In genomic region chr3:156668073-156668763, GRCh38 we compare ENCODE assay signal across 11 cellular contexts. TPM values are rescaled to one million over a fixed set of nuclear protein-coding genes. Genes with fewer than 3 reads are reported as not detected.
A peak's percentile ranks its signal among the peaks of the same experiment; 100 is the strongest.
DNase-seq lines count a peak whose midpoint lies in the region; ATAC-seq and TF ChIP-seq lines count a peak whose summit lies in the region.
"Had no signal": no experiment of that assay in that cellular context is flagged by ENCODE, and none has a peak within 500 bp of the region (broad histone marks: within the 10 kb centered on the region; RNA-seq: fewer than 3 reads in every experiment).

No MANE protein-coding gene starts in this region.

- no CpG with 5 or more reads among the region's 4 CpGs for WGBS in IMR-90 (ENCODE audit: extremely low coverage in 2 of 2, insufficient read length in 1 of 2), 2 experiments
- WGBS in mesenchymal stem cell = 95% methylated on average over 1 of the region's 4 CpGs

- no peaks in the 10 kb centered on the region for H3K27me3 Mint-ChIP-seq in stimulated activated naive B cell treated with anti-CD40 and anti-IgM and Interleukin-4, amounts not matched to agents 10 μg/mL and 1 μg/mL and 100 μg/mL, for 72 hours
- H3K27me3 Mint-ChIP-seq: activated B cell treated with CpG ODN at 0.5 μM for 24 hours, naive B cell had no signal

- peaks cover 14 to 37% of the 10 kb centered on the region in 2 donors for H3K4me1 Mint-ChIP-seq in stimulated activated naive B cell treated with anti-CD40 and anti-IgM and Interleukin-4, amounts not matched to agents 10 μg/mL and 1 μg/mL and 100 μg/mL, for 72 hours

- H3K27ac Mint-ChIP-seq in stimulated activated naive B cell treated with anti-CD40 and anti-IgM and Interleukin-4, amounts not matched to agents 10 μg/mL and 1 μg/mL and 100 μg/mL, for 72 hours = no peak overlapping the region
- H3K27ac Mint-ChIP-seq: activated B cell treated with CpG ODN at 0.5 μM for 24 hours, naive B cell had no signal

- H3K27me3 ChIP-seq in IMR-90 (ENCODE audit: control insufficient read depth, insufficient read depth, low read length) (no peaks in the 10 kb centered on the region), mesenchymal stem cell (ENCODE audit: control insufficient read depth in 1 of 2, insufficient read depth in 1 of 2, low read length in 2 of 2) (no peaks in the 10 kb centered on the region), uterus (no peaks in the 10 kb centered on the region)

- H3K4me2 ChIP-seq in IMR-90 (ENCODE audit: low read depth, low read length) = no peak overlapping the region
- H3K4me2 ChIP-seq in mesenchymal stem cell (ENCODE audit: low read length, poor library complexity, severe bottlenecking) = no peak overlapping the region

- H2BK15ac ChIP-seq in IMR-90 (ENCODE audit: low read depth, low read length) = no peak overlapping the region
- H2BK15ac ChIP-seq in mesenchymal stem cell (ENCODE audit: low read depth, poor library complexity, severe bottlenecking) = no peak overlapping the region

- H3K27ac ChIP-seq in IMR-90 (ENCODE audit: insufficient read depth, low read length) (no peak overlapping the region), mesenchymal stem cell (ENCODE audit: low read length, poor library complexity, severe bottlenecking) (no peak overlapping the region), uterus (no peak overlapping the region)

- intact Hi-C loops in IMR-90 (cut with micrococcal nuclease) = no loop called here
- intact Hi-C loops in uterus (cut with DNase I; ENCODE audit: low total_unique reads) = no loop called here

- H3K4me3 ChIP-seq in IMR-90 (ENCODE audit: insufficient read depth, low read depth, low read length) = no peak overlapping the region
- H3K4me3 ChIP-seq in mesenchymal stem cell (ENCODE audit: insufficient read depth in 1 of 2, low read depth in 1 of 2, low read length in 2 of 2) = peak overlapping the region in 1 of 2 experiments; percentile 2
- no peak overlapping the region for H3K4me3 ChIP-seq in uterus

- no peak for ATAC-seq in IMR-90 (ENCODE audit: low read depth)
- ATAC-seq in stimulated activated naive B cell treated with anti-CD40 and anti-IgM and Interleukin-4, amounts not matched to agents 10 μg/mL and 1 μg/mL and 100 μg/mL, for 72 hours (replicated peaks) = no peak

- H3K14ac ChIP-seq in IMR-90 (replicated peaks; ENCODE audit: low read depth, low read length) (no peak overlapping the region), mesenchymal stem cell (ENCODE audit: low read length in 2 of 2) (no peak overlapping the region)

- no peak overlapping the region for H2BK120ac ChIP-seq in IMR-90 (ENCODE audit: low read depth, low read length)
- H2BK120ac ChIP-seq in mesenchymal stem cell (ENCODE audit: low read depth, low read length) = no peak overlapping the region

- H2AK5ac ChIP-seq in IMR-90 (ENCODE audit: low read depth, low read length) (no peak overlapping the region), mesenchymal stem cell (ENCODE audit: low read length, severe bottlenecking) (no peak overlapping the region)

- dilution Hi-C loops in IMR-90 (cut with HindIII; ENCODE audit: low sequenced_read_pairs, unreplicated experiment) = no loop called here

- peaks cover 9% of the 10 kb centered on the region; the same call in 1 of the 2 replicates for H3K9me1 ChIP-seq in IMR-90 (ENCODE audit: insufficient read depth, low read length)

- H3K23ac ChIP-seq in IMR-90 (ENCODE audit: low read depth, low read length) (no peak overlapping the region), mesenchymal stem cell (ENCODE audit: low read length in 2 of 2) (no peak overlapping the region)

- H3K4ac ChIP-seq in IMR-90 (ENCODE audit: low read depth, low read length) = no peak overlapping the region
- H3K4ac ChIP-seq in mesenchymal stem cell (ENCODE audit: low read depth in 1 of 2, low read length in 2 of 2) = no peak overlapping the region

- H2BK20ac ChIP-seq in IMR-90 (ENCODE audit: low read depth, low read length) = no peak overlapping the region

- TF ChIP-seq CTCF in IMR-90 (conservative IDR thresholded peaks at IDR 0.05; ENCODE audit: low read depth, low read length) (no peak), uterus (IDR thresholded peaks at IDR 0.05) (no peak)

- in situ Hi-C loops in IMR-90 (cut with MboI; ENCODE audit: low sequenced_read_pairs) = loop anchor here (10.0 to 25.0 kb wide), 2 partner anchors 103 to 506 kb away; no protein-coding TSS in a partner anchor

- H2BK5ac ChIP-seq in IMR-90 (ENCODE audit: low read depth, low read length, poor library complexity, severe bottlenecking) = no peak overlapping the region
- H2BK5ac ChIP-seq in mesenchymal stem cell (ENCODE audit: low read depth, low read length, poor library complexity, severe bottlenecking) = no peak overlapping the region

- no peak overlapping the region for H2BK12ac ChIP-seq in mesenchymal stem cell (ENCODE audit: low read length in 2 of 2)

- H2AK9ac ChIP-seq in IMR-90 (replicated peaks; ENCODE audit: low read depth, low read length, poor library complexity) = no peak overlapping the region

- H3K36me3 ChIP-seq in IMR-90 (ENCODE audit: control insufficient read depth, insufficient read depth, low read length) (no peaks in the 10 kb centered on the region), mesenchymal stem cell (ENCODE audit: control insufficient read depth in 1 of 2, insufficient read depth in 2 of 2, low read depth in 1 of 2, low read length in 2 of 2) (no peaks in the 10 kb centered on the region), uterus (no peaks in the 10 kb centered on the region)

- H3K9me3 Mint-ChIP-seq in stimulated activated naive B cell treated with anti-CD40 and anti-IgM and Interleukin-4, amounts not matched to agents 10 μg/mL and 1 μg/mL and 100 μg/mL, for 72 hours = no peaks in the 10 kb centered on the region
- H3K9me3 Mint-ChIP-seq: activated B cell treated with CpG ODN at 0.5 μM for 24 hours, naive B cell had no signal

- H3K9ac ChIP-seq in IMR-90 (ENCODE audit: low read depth, low read length) = no peak overlapping the region
- H3K9ac ChIP-seq in mesenchymal stem cell (ENCODE audit: low read length) = peak overlapping the region; percentile 42

- H3K79me1 ChIP-seq in IMR-90 (ENCODE audit: low read depth in 1 of 2, low read length in 2 of 2) (no peaks in the 10 kb centered on the region), mesenchymal stem cell (replicated peaks; ENCODE audit: low read length, poor library complexity, severe bottlenecking) (no peaks in the 10 kb centered on the region)

- H4K8ac ChIP-seq in IMR-90 (ENCODE audit: low read depth in 2 of 2, low read length in 2 of 2) (no peak overlapping the region), mesenchymal stem cell (ENCODE audit: low read length) (no peak overlapping the region)

- no TSS peak for BruUV-seq in IMR-90 (replicated peaks; lab: Mats Ljungman, UMichigan)

- H3K9me3 ChIP-seq in IMR-90 (ENCODE audit: control insufficient read depth, insufficient read depth, low read length) (no peaks in the 10 kb centered on the region), mesenchymal stem cell (ENCODE audit: control insufficient read depth, low read length) (no peaks in the 10 kb centered on the region), uterus (no peaks in the 10 kb centered on the region)

- H4K91ac ChIP-seq in IMR-90 (ENCODE audit: insufficient read depth, low read depth, low read length) = no peak overlapping the region
- H4K91ac ChIP-seq in mesenchymal stem cell (ENCODE audit: low read length) = no peak overlapping the region

- POLR2A ChIA-PET in IMR-90 (lab: Charles Lee; ENCODE audit: unreplicated experiment) = no interaction called here

- H3K18ac ChIP-seq in IMR-90 (ENCODE audit: low read depth, low read length) (no peak overlapping the region), mesenchymal stem cell (ENCODE audit: low read depth in 1 of 2, low read length in 2 of 2) (no peak overlapping the region)

- H3K4me1 ChIP-seq in IMR-90 (ENCODE audit: control insufficient read depth, insufficient read depth, low read length) (peaks cover 6% of the 10 kb centered on the region), mesenchymal stem cell (ENCODE audit: control insufficient read depth, insufficient read depth, low read depth, low read length) (no peaks in the 10 kb centered on the region), uterus (no peaks in the 10 kb centered on the region)

- TF ChIP-seq POLR2A in IMR-90 (IDR thresholded peaks at IDR 0.05; ENCODE audit: low read depth, low read length) (no peak), uterus (IDR thresholded peaks at IDR 0.05) (no peak)

- H2AFZ ChIP-seq in IMR-90 (replicated peaks; ENCODE audit: low read length, poor library complexity) (no peak overlapping the region), mesenchymal stem cell (ENCODE audit: low read depth, low read length) (no peak overlapping the region)

- CTCF ChIA-PET in IMR-90 (lab: Yijun Ruan, JAX) = no interaction called here

- DNase-seq in NCI-H510A treated with DMSO at 0.1 percent for 48 hours (lab: John Stamatoyannopoulos, UW) (peak; percentile 35), NCI-H510A (lab: John Stamatoyannopoulos, UW) (no peak), IMR-90 (peak; percentile 60), amniotic epithelial cell (ENCODE audit: low read depth) (peak; percentile 64), mesenchymal stem cell (peak; percentile 75), SK-N-DZ (ENCODE audit: low spot score) (no peak), uterus (no peak)
- no peak for DNase-seq in stimulated activated naive B cell treated with anti-CD40 and anti-IgM and Interleukin-4, amounts not matched to agents 10 μg/mL and 1 μg/mL and 100 μg/mL, for 72 hours
- DNase-seq: activated B cell treated with CpG ODN at 0.5 μM for 24 hours; naive B cell; NK-92 treated with Interleukin-12 subunit alpha and Interleukin-12 subunit beta, amount 100 ng/mL, for 24 hours had no signal

- TF ChIP-seq RAD21 in IMR-90 (IDR thresholded peaks at IDR 0.05; ENCODE audit: low read length) = no peak

- H3K36me3 Mint-ChIP-seq in stimulated activated naive B cell treated with anti-CD40 and anti-IgM and Interleukin-4, amounts not matched to agents 10 μg/mL and 1 μg/mL and 100 μg/mL, for 72 hours = no peaks in the 10 kb centered on the region
- H3K36me3 Mint-ChIP-seq: naive B cell had no signal

- no peaks in the 10 kb centered on the region for H4K20me1 ChIP-seq in IMR-90 (ENCODE audit: insufficient read depth, low read length)

- H3K4me3 Mint-ChIP-seq in stimulated activated naive B cell treated with anti-CD40 and anti-IgM and Interleukin-4, amounts not matched to agents 10 μg/mL and 1 μg/mL and 100 μg/mL, for 72 hours = no peak overlapping the region
- H3K4me3 Mint-ChIP-seq: activated B cell treated with CpG ODN at 0.5 μM for 24 hours, naive B cell had no signal

- no peak overlapping the region for H3K56ac ChIP-seq in IMR-90 (ENCODE audit: extremely low read depth, insufficient read depth, low read length)

- no peak overlapping the region for H4K5ac ChIP-seq in IMR-90 (ENCODE audit: low read depth, low read length)

RNA-seq across cellular contexts. Expression of gene TIPARP, which starts 6.2 kb away (rescaled TPM):
- total RNA-seq in IMR-90 (2012; rRNA removed) (70.8 and 76.4 TPM in 2 replicates), uterus (10 to 100 TPM; 17.9 to 58.5 (median 52.5) TPM)
- polyA plus RNA-seq in IMR-90 (2012; rRNA removed) = 11.5 and 12.6 TPM in 2 replicates
- polyA plus RNA-seq in IMR-90 (2012; cell fraction: cytosol; rRNA removed) = 3.2 and 3.7 TPM in 2 replicates
- 3.3 and 39.5 TPM in 2 replicates for polyA plus RNA-seq in IMR-90 (2012; cell fraction: nucleus; rRNA removed; ENCODE audit: low replicate concordance)
- 6.3 TPM for polyA plus RNA-seq in mesenchymal stem cell (2013, experiment 1 of 2)
- 5.7 TPM for polyA plus RNA-seq in mesenchymal stem cell (2013, experiment 2 of 2)
- 5.9 and 6.3 TPM in 2 replicates for polyA plus RNA-seq in SK-N-DZ (2014; cell fraction: cytosol; rRNA removed)
- polyA plus RNA-seq in SK-N-DZ (2014; cell fraction: nucleus; rRNA removed) = 2.7 and 3.4 TPM in 2 replicates

Comparison
In these comparisons a context has a peak if more than half of its experiments do, and no peak if none do; other contexts are left out.
1. DNase-seq: peak in NCI-H510A treated with DMSO at 0.1 percent for 48 hours (single experiment), IMR-90 (single experiment), amniotic epithelial cell (single experiment) and mesenchymal stem cell (single experiment); none in NCI-H510A (single experiment), stimulated activated naive B cell treated with anti-CD40 and anti-IgM and Interleukin-4, amounts not matched to agents 10 μg/mL and 1 μg/mL and 100 μg/mL, for 72 hours (single experiment), SK-N-DZ (single experiment) and uterus (0 of 2).